ENCODE assay signal across 2 cellular contexts in genomic region chr17:50135316-50136095, GRCh38.
TF ChIP-seq lines count a peak whose summit lies in the region.

No MANE protein-coding gene starts in this region.

TF ChIP-seq in IMR-90, 13 proteins besides CTCF, POLR2A, EP300 and RAD21:
- TF ChIP-seq MAZ (IDR thresholded peaks at IDR 0.05; ENCODE audit: borderline replicate concordance, low read depth, low read length) (no peak), MXI1 (IDR thresholded peaks at IDR 0.05; ENCODE audit: borderline replicate concordance, low read depth, low read length) (no peak), FOS (IDR thresholded peaks at IDR 0.05; ENCODE audit: low read depth, low read length) (no peak), CEBPB (IDR thresholded peaks at IDR 0.05; ENCODE audit: low read depth, low read length) (no peak), CHD1 (IDR thresholded peaks at IDR 0.05; ENCODE audit: low read depth, low read length) (no peak), ELK1 (IDR thresholded peaks at IDR 0.05; ENCODE audit: borderline replicate concordance, low read depth, low read length) (no peak), BHLHE40 (IDR thresholded peaks at IDR 0.05; ENCODE audit: low read depth, low read length) (no peak), MAFK (IDR thresholded peaks at IDR 0.05; ENCODE audit: low read depth, low read length) (no peak), SMC3 (IDR thresholded peaks at IDR 0.05; ENCODE audit: low read depth, low read length) (no peak), NFE2L2 (IDR thresholded peaks at IDR 0.05; ENCODE audit: low read depth, low read length) (no peak), RFX5 (IDR thresholded peaks at IDR 0.05; ENCODE audit: low read depth, low read length) (no peak)
- TF ChIP-seq, protein P1, sequence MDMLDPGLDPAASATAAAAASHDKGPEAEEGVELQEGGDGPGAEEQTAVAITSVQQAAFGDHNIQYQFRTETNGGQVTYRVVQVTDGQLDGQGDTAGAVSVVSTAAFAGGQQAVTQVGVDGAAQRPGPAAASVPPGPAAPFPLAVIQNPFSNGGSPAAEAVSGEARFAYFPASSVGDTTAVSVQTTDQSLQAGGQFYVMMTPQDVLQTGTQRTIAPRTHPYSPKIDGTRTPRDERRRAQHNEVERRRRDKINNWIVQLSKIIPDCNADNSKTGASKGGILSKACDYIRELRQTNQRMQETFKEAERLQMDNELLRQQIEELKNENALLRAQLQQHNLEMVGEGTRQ (IDR thresholded peaks at IDR 0.05; ENCODE audit: low read depth, low read length): no peak
TF ChIP-seq in IMR-90: peak in this region for 0.

TF ChIP-seq in H1, 55 proteins besides CTCF, POLR2A, EP300 and RAD21:
- TF ChIP-seq SIX5 (IDR thresholded peaks at IDR 0.05; ENCODE audit: low read depth, low read length) (no peak), KDM5A (IDR thresholded peaks at IDR 0.05; ENCODE audit: low read length) (no peak), SP1 (IDR thresholded peaks at IDR 0.05; ENCODE audit: low read depth, low read length) (no peak), GTF2F1 (IDR thresholded peaks at IDR 0.05; ENCODE audit: borderline replicate concordance, low read depth, low read length) (no peak), TEAD4 (IDR thresholded peaks at IDR 0.05; ENCODE audit: low read depth, low read length) (no peak), JUND (IDR thresholded peaks at IDR 0.05; ENCODE audit: low read length) (no peak), TAF1 (IDR thresholded peaks at IDR 0.05; ENCODE audit: low read depth, low read length) (no peak), CHD1 (IDR thresholded peaks at IDR 0.05; ENCODE audit: low read depth, low read length) (no peak), CBX8 (IDR thresholded peaks at IDR 0.05; ENCODE audit: borderline replicate concordance, low read depth, low read length) (no peak)
- TF ChIP-seq, protein P2, sequence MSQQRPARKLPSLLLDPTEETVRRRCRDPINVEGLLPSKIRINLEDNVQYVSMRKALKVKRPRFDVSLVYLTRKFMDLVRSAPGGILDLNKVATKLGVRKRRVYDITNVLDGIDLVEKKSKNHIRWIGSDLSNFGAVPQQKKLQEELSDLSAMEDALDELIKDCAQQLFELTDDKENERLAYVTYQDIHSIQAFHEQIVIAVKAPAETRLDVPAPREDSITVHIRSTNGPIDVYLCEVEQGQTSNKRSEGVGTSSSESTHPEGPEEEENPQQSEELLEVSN (IDR thresholded peaks at IDR 0.05): no peak
